16 cellular contexts compared by ENCODE assay signal in genomic region chr17:78010759-78011158, GRCh38. TPM values are rescaled to one million over a fixed set of nuclear protein-coding genes. Genes with fewer than 3 reads are reported as not detected.
DNase-seq lines count a peak whose midpoint lies in the region; ATAC-seq lines count a peak whose summit lies in the region.
"Had no signal": no experiment of that assay in that cellular context is flagged by ENCODE, and none has a peak within 500 bp of the region (broad histone marks: within the 10 kb centered on the region; RNA-seq: fewer than 3 reads in every experiment).

No MANE protein-coding gene starts in this region.

- peaks cover 63% of the 10 kb centered on the region for H3K4me1 Mint-ChIP-seq in activated naive CD4-positive, alpha-beta T cell treated with anti-CD3 and anti-CD28 coated beads, Interleukin-2, amount 50 U/mL, for 24 hours
- H3K4me1 Mint-ChIP-seq in stimulated activated effector memory CD8-positive, alpha-beta T cell treated with anti-CD3 and anti-CD28 coated beads, Interleukin-12 subunit alpha, Interleukin-12 subunit beta, amount 100 ng/mL, for 72 hours, result peaks cover 28% of the 10 kb centered on the region

- ATAC-seq in stimulated activated effector memory CD8-positive, alpha-beta T cell treated with anti-CD3 and anti-CD28 coated beads, Interleukin-12 subunit alpha, Interleukin-12 subunit beta, amount 100 ng/mL, for 72 hours, result no peak
- no peak for ATAC-seq in left lobe of liver
- ATAC-seq: activated CD8-positive, alpha-beta memory T cell treated with anti-CD3 and anti-CD28 coated beads, Interleukin-2, amount 10 ng/mL, durations not matched to agents 7 days and 5 days; HepG2; upper lobe of right lung had no signal

- peak overlapping the region; percentile 19 for H3K4me3 Mint-ChIP-seq in activated naive CD4-positive, alpha-beta T cell treated with anti-CD3 and anti-CD28 coated beads, Interleukin-2, amount 50 U/mL, for 24 hours
- peak overlapping the region; percentile 20 for H3K4me3 Mint-ChIP-seq in stimulated activated effector memory CD8-positive, alpha-beta T cell treated with anti-CD3 and anti-CD28 coated beads, Interleukin-12 subunit alpha, Interleukin-12 subunit beta, amount 100 ng/mL, for 72 hours
- H3K4me3 Mint-ChIP-seq: activated CD8-positive, alpha-beta memory T cell treated with anti-CD3 and anti-CD28 coated beads, Interleukin-2, amount 10 ng/mL, durations not matched to agents 7 days and 5 days had no signal

- H3K27me3 Mint-ChIP-seq in activated naive CD4-positive, alpha-beta T cell treated with anti-CD3 and anti-CD28 coated beads, Interleukin-2, amount 50 U/mL, for 24 hours, result no peaks in the 10 kb centered on the region
- H3K27me3 Mint-ChIP-seq: activated CD8-positive, alpha-beta memory T cell treated with anti-CD3 and anti-CD28 coated beads, Interleukin-2, amount 10 ng/mL, durations not matched to agents 7 days and 5 days had no signal

- peak overlapping the region; percentile 59 for H3K27ac Mint-ChIP-seq in activated naive CD4-positive, alpha-beta T cell treated with anti-CD3 and anti-CD28 coated beads, Interleukin-2, amount 50 U/mL, for 24 hours
- peak overlapping the region; percentile 69 for H3K27ac Mint-ChIP-seq in stimulated activated effector memory CD8-positive, alpha-beta T cell treated with anti-CD3 and anti-CD28 coated beads, Interleukin-12 subunit alpha, Interleukin-12 subunit beta, amount 100 ng/mL, for 72 hours
- H3K27ac Mint-ChIP-seq: activated CD8-positive, alpha-beta memory T cell treated with anti-CD3 and anti-CD28 coated beads, Interleukin-2, amount 10 ng/mL, durations not matched to agents 7 days and 5 days had no signal

- H3K9me3 Mint-ChIP-seq in activated naive CD4-positive, alpha-beta T cell treated with anti-CD3 and anti-CD28 coated beads, Interleukin-2, amount 50 U/mL, for 24 hours, result no peaks in the 10 kb centered on the region
- no peaks in the 10 kb centered on the region for H3K9me3 Mint-ChIP-seq in stimulated activated effector memory CD8-positive, alpha-beta T cell treated with anti-CD3 and anti-CD28 coated beads, Interleukin-12 subunit alpha, Interleukin-12 subunit beta, amount 100 ng/mL, for 72 hours

- peak; percentile 32 for DNase-seq in activated naive CD4-positive, alpha-beta T cell treated with anti-CD3 and anti-CD28 coated beads, Interleukin-2, amount 50 U/mL, for 16 hours
- DNase-seq in activated naive CD4-positive, alpha-beta T cell treated with Interleukin-2 at 50 U/mL for 16 hours, result no peak
- DNase-seq in MV-4-11 (lab: John Stamatoyannopoulos, UW), result peak; percentile 35
- DNase-seq in stimulated activated effector memory CD8-positive, alpha-beta T cell treated with anti-CD3 and anti-CD28 coated beads, Interleukin-12 subunit alpha, Interleukin-12 subunit beta, amount 100 ng/mL, for 72 hours (ENCODE audit: low spot score in 2 of 2), result no peak
- no peak for DNase-seq in left lobe of liver (ENCODE audit: low spot score)
- no peak for DNase-seq in NCI-H1694 treated with DMSO at 0.1 percent for 48 hours (lab: John Stamatoyannopoulos, UW)
- DNase-seq: activated CD8-positive, alpha-beta memory T cell treated with anti-CD3 and anti-CD28 coated beads, Interleukin-2, amount 10 ng/mL, durations not matched to agents 7 days and 5 days; dorsolateral prefrontal cortex; EL; left ventricle myocardium inferior; NCI-H187 treated with DMSO at 0.1 percent for 48 hours; NCI-H345; NK-92 treated with Interleukin-12 subunit alpha and Interleukin-12 subunit beta, amount 100 ng/mL, for 24 hours; upper lobe of right lung had no signal

- H3K36me3 Mint-ChIP-seq in activated naive CD4-positive, alpha-beta T cell treated with anti-CD3 and anti-CD28 coated beads, Interleukin-2, amount 50 U/mL, for 24 hours, result peaks cover 1% of the 10 kb centered on the region
- peaks cover 12% of the 10 kb centered on the region for H3K36me3 Mint-ChIP-seq in stimulated activated effector memory CD8-positive, alpha-beta T cell treated with anti-CD3 and anti-CD28 coated beads, Interleukin-12 subunit alpha, Interleukin-12 subunit beta, amount 100 ng/mL, for 72 hours

RNA-seq across cellular contexts. Expression of gene TNRC6C, which starts 52.3 kb away (rescaled TPM):
- total RNA-seq in left lobe of liver, result 11.0 TPM

Comparison
In these comparisons a context has a peak if more than half of its experiments do, and no peak if none do; other contexts are left out.
1. DNase-seq: peak in activated naive CD4-positive, alpha-beta T cell treated with anti-CD3 and anti-CD28 coated beads, Interleukin-2, amount 50 U/mL, for 16 hours (single experiment) and MV-4-11 (single experiment); none in activated naive CD4-positive, alpha-beta T cell treated with Interleukin-2 at 50 U/mL for 16 hours (single experiment), stimulated activated effector memory CD8-positive, alpha-beta T cell treated with anti-CD3 and anti-CD28 coated beads, Interleukin-12 subunit alpha, Interleukin-12 subunit beta, amount 100 ng/mL, for 72 hours (0 of 2), left lobe of liver (single experiment) and NCI-H1694 treated with DMSO at 0.1 percent for 48 hours (single experiment).